ENCODE assay signal across 8 cellular contexts in genomic region chr5:57173318-57174127, GRCh38. TPM values are rescaled to one million over a fixed set of nuclear protein-coding genes. Genes with fewer than 3 reads are reported as not detected.
DNase-seq lines count a peak whose midpoint lies in the region; ATAC-seq and TF ChIP-seq lines count a peak whose summit lies in the region.

Gene GPBP1 (plus strand): TSS chr5:57174059. CDS start chr5:57214131, 40,072 bp downstream.

- ATAC-seq in HG02623 (IDR thresholded peaks at IDR 0.05; ENCODE audit: unreplicated experiment) (peak; percentile 64), thoracic aorta (ENCODE audit: insufficient number of reproducible peaks, low FRiP score, low read depth) (peak; percentile 98)

- H4K20me1 ChIP-seq in osteoblast (ENCODE audit: insufficient read depth, low read length) = peaks cover 34% of the 10 kb centered on the region

- peak within 1 kb of the TSS; percentile 100 for H3K4me3 ChIP-seq in osteoblast (ENCODE audit: insufficient read depth, low read length)
- H3K4me3 ChIP-seq in thoracic aorta = peak within 1 kb of the TSS; percentile 86

- CTCF ChIA-PET in GM10248 (lab: Yijun Ruan, JAX) = interaction anchor here (1.9 kb wide), 1 partner anchor 17 kb away, joined by 8 read pairs; no protein-coding TSS in a partner anchor

- H3K9me3 ChIP-seq in osteoblast (ENCODE audit: low read depth, low read length) (no peaks in the 10 kb centered on the region), thoracic aorta (no peaks in the 10 kb centered on the region)

- DNase-seq in GM10248 (ENCODE audit: extremely low spot score) (peak; percentile 98), NCI-H1105 (lab: John Stamatoyannopoulos, UW) (peak; percentile 90), SKM-1 treated with dmso at 0.1 percent for 144 hours (lab: John Stamatoyannopoulos, UW; ENCODE audit: unreplicated experiment) (peak; percentile 99), glomerular visceral epithelial cell (ENCODE audit: extremely low spot score) (peak; percentile 100), osteoblast (ENCODE audit: insufficient read length, low spot score, missing footprints) (peak; percentile 96), thoracic aorta (ENCODE audit: low spot score) (peak; percentile 99)

- no peak for TF ChIP-seq CTCF in GM10248 (IDR thresholded peaks at IDR 0.05; ENCODE audit: control extremely low read depth, extremely low read depth, low read depth, missing control alignments)
- TF ChIP-seq CTCF in osteoblast (IDR thresholded peaks at IDR 0.05; ENCODE audit: extremely low read depth, low read depth, low read length) = no peak
- TF ChIP-seq CTCF in thoracic aorta (IDR thresholded peaks at IDR 0.05) = no peak

- H3K4me1 ChIP-seq in osteoblast (ENCODE audit: insufficient read depth, low read length) (peaks cover 35% of the 10 kb centered on the region), thoracic aorta (ENCODE audit: control insufficient read depth in 1 of 2, low read depth in 2 of 2) (peaks cover 31 to 32% of the 10 kb centered on the region in 2 donors)

- peak within 1 kb of the TSS; percentile 91 for H2AFZ ChIP-seq in osteoblast (ENCODE audit: low read length)

- no peaks in the 10 kb centered on the region for H3K27me3 Mint-ChIP-seq in activated naive CD8-positive, alpha-beta T cell

- H3K4me3 Mint-ChIP-seq in activated naive CD8-positive, alpha-beta T cell = peak within 1 kb of the TSS; percentile 99

- H3K27me3 ChIP-seq in osteoblast (ENCODE audit: insufficient read depth, low read length) = no peaks in the 10 kb centered on the region
- no peaks in the 10 kb centered on the region for H3K27me3 ChIP-seq in thoracic aorta (replicated peaks; ENCODE audit: insufficient read depth)

- peaks cover 17% of the 10 kb centered on the region for H3K36me3 Mint-ChIP-seq in activated naive CD8-positive, alpha-beta T cell

- H3K4me1 Mint-ChIP-seq in activated naive CD8-positive, alpha-beta T cell (ENCODE audit: low read depth) = peaks cover 33% of the 10 kb centered on the region

- peak within 1 kb of the TSS; percentile 99 for H3K27ac Mint-ChIP-seq in activated naive CD8-positive, alpha-beta T cell

- H3K9me3 Mint-ChIP-seq in activated naive CD8-positive, alpha-beta T cell (ENCODE audit: low read depth) = no peaks in the 10 kb centered on the region

- H3K4me2 ChIP-seq in osteoblast (ENCODE audit: insufficient read depth, low read length) = peak within 1 kb of the TSS; percentile 95

- H3K27ac ChIP-seq in osteoblast (ENCODE audit: low read depth, low read length) (peak within 1 kb of the TSS; percentile 99), thoracic aorta (peak within 1 kb of the TSS; percentile 95 to 98)

- H3K79me2 ChIP-seq in osteoblast (ENCODE audit: insufficient read depth, low read length) = peaks cover 46% of the 10 kb centered on the region

- POLR2A ChIA-PET in GM10248 (lab: Yijun Ruan, JAX) = interaction anchor here (0.6 to 1.4 kb wide), 5 partner anchors 10 to 264 kb away, joined by 3 to 5 read pairs (median 4); partner anchors contain the start of gene SETD9

- no peaks in the 10 kb centered on the region for H3K36me3 ChIP-seq in osteoblast (ENCODE audit: insufficient read depth, low read length)
- no peaks in the 10 kb centered on the region for H3K36me3 ChIP-seq in thoracic aorta

RNA-seq across cellular contexts. Expression of gene GPBP1, which starts in this region (rescaled TPM):
- total RNA-seq in osteoblast (56.8 and 59.2 TPM in 2 replicates), thoracic aorta (10 to 100 TPM; 40.2 to 93.0 TPM)

Comparison
In these comparisons a context has a peak if more than half of its experiments do, and no peak if none do; other contexts are left out.
1. Peak in every context shown above with its lines: DNase-seq, ATAC-seq, H3K4me3 ChIP-seq and H3K27ac ChIP-seq.